Comparison of ENCODE assay signal across 8 cellular contexts in genomic region chr3:32239638-32240550, GRCh38. TPM values are rescaled to one million over a fixed set of nuclear protein-coding genes. Genes with fewer than 3 reads are reported as not detected.
DNase-seq lines count a peak whose midpoint lies in the region; ATAC-seq and TF ChIP-seq lines count a peak whose summit lies in the region.

No MANE protein-coding gene starts in this region.

- peaks cover 21% of the 10 kb centered on the region for H3K27me3 ChIP-seq in osteoblast (ENCODE audit: insufficient read depth, low read length)

- no peaks in the 10 kb centered on the region for H3K4me1 ChIP-seq in osteoblast (ENCODE audit: insufficient read depth, low read length)

- H3K4me3 ChIP-seq in osteoblast (ENCODE audit: insufficient read depth, low read length) = peak overlapping the region; percentile 82

- no peaks in the 10 kb centered on the region for H4K20me1 ChIP-seq in osteoblast (ENCODE audit: insufficient read depth, low read length)

- TF ChIP-seq CTCF in osteoblast (IDR thresholded peaks at IDR 0.05; ENCODE audit: extremely low read depth, low read depth, low read length) = peak; percentile 41

- H3K36me3 ChIP-seq in osteoblast (ENCODE audit: insufficient read depth, low read length) = no peaks in the 10 kb centered on the region

- H3K79me2 ChIP-seq in osteoblast (ENCODE audit: insufficient read depth, low read length) = no peaks in the 10 kb centered on the region

- H3K4me1 Mint-ChIP-seq in activated CD4-positive, alpha-beta T cell treated with anti-CD3 and anti-CD28 coated beads, Interleukin-2, amount 10 ng/mL, durations not matched to agents 24 days and 14 days = peaks cover 20% of the 10 kb centered on the region
- H3K4me1 Mint-ChIP-seq in effector memory CD8-positive, alpha-beta T cell (ENCODE audit: low read depth in 2 of 2) = peaks cover 22 to 25% of the 10 kb centered on the region in 2 donors

- peak overlapping the region; percentile 86 for H3K4me3 Mint-ChIP-seq in activated CD4-positive, alpha-beta T cell treated with anti-CD3 and anti-CD28 coated beads, Interleukin-2, amount 10 ng/mL, durations not matched to agents 24 days and 14 days
- peak overlapping the region; percentile 82 to 83 for H3K4me3 Mint-ChIP-seq in effector memory CD8-positive, alpha-beta T cell

- peak overlapping the region; percentile 75 for H3K27ac Mint-ChIP-seq in activated CD4-positive, alpha-beta T cell treated with anti-CD3 and anti-CD28 coated beads, Interleukin-2, amount 10 ng/mL, durations not matched to agents 24 days and 14 days
- peak overlapping the region in 1 of 2 donors; percentile 54 for H3K27ac Mint-ChIP-seq in effector memory CD8-positive, alpha-beta T cell

- H2AFZ ChIP-seq in osteoblast (ENCODE audit: low read length) = no peak overlapping the region

- peak; percentile 40 for DNase-seq in activated gamma-delta T cell treated with Interleukin-2 at 50 U/mL for 16 hours
- DNase-seq in activated gamma-delta T cell (lab: John Stamatoyannopoulos, UW) = no peak
- DNase-seq in NCI-H1092 treated with DMSO at 0.1 percent for 48 hours (lab: John Stamatoyannopoulos, UW) = peak; percentile 63
- DNase-seq in activated CD4-positive, alpha-beta T cell treated with anti-CD3 and anti-CD28 coated beads, Interleukin-2, amount 10 ng/mL, durations not matched to agents 24 days and 14 days = peak; percentile 82
- DNase-seq in effector memory CD8-positive, alpha-beta T cell = peak; percentile 17 to 21 (median 20)
- DNase-seq in osteoblast (ENCODE audit: insufficient read length, low spot score, missing footprints) = peak; percentile 88
- no peak for DNase-seq in foreskin melanocyte

- H3K27me3 Mint-ChIP-seq in activated CD4-positive, alpha-beta T cell treated with anti-CD3 and anti-CD28 coated beads, Interleukin-2, amount 10 ng/mL, durations not matched to agents 24 days and 14 days = peaks cover 27% of the 10 kb centered on the region
- peaks cover 0 to 7% of the 10 kb centered on the region in 2 donors for H3K27me3 Mint-ChIP-seq in effector memory CD8-positive, alpha-beta T cell

- intact Hi-C loops in activated CD4-positive, alpha-beta T cell treated with anti-CD3 and anti-CD28 coated beads, Interleukin-2, amount 10 ng/mL, durations not matched to agents 24 days and 14 days (cut with micrococcal nuclease) = loop anchor here (5.0 to 10.0 kb wide), 3 partner anchors 57 to 135 kb away; partner anchors contain the start of gene GPD1L

- H3K4me2 ChIP-seq in osteoblast (ENCODE audit: insufficient read depth, low read length) = peak overlapping the region; percentile 80

- H3K36me3 Mint-ChIP-seq in activated CD4-positive, alpha-beta T cell treated with anti-CD3 and anti-CD28 coated beads, Interleukin-2, amount 10 ng/mL, durations not matched to agents 24 days and 14 days (ENCODE audit: low read depth) = peaks cover 9% of the 10 kb centered on the region
- H3K36me3 Mint-ChIP-seq in effector memory CD8-positive, alpha-beta T cell (ENCODE audit: insufficient read depth) = peaks cover 12% of the 10 kb centered on the region

- peaks cover 4% of the 10 kb centered on the region for H3K9me3 ChIP-seq in osteoblast (ENCODE audit: low read depth, low read length)

- no peak overlapping the region for H3K27ac ChIP-seq in osteoblast (ENCODE audit: low read depth, low read length)

- H3K9me3 Mint-ChIP-seq in activated CD4-positive, alpha-beta T cell treated with anti-CD3 and anti-CD28 coated beads, Interleukin-2, amount 10 ng/mL, durations not matched to agents 24 days and 14 days = peaks cover 9% of the 10 kb centered on the region
- no peaks in the 10 kb centered on the region for H3K9me3 Mint-ChIP-seq in effector memory CD8-positive, alpha-beta T cell

- ATAC-seq in effector memory CD8-positive, alpha-beta T cell (replicated peaks) = peak; percentile 57
- no peak for ATAC-seq in GM21737 (IDR thresholded peaks at IDR 0.05; ENCODE audit: unreplicated experiment)

RNA-seq across cellular contexts. Expression of gene CMTM8, which starts 1.4 kb away (rescaled TPM):
- 4.8 and 5.5 TPM in 2 replicates for total RNA-seq in activated CD4-positive, alpha-beta T cell treated with anti-CD3 and anti-CD28 coated beads, Interleukin-2, amount 10 ng/mL, durations not matched to agents 24 days and 14 days
- total RNA-seq in osteoblast = 1.4 and 4.4 TPM in 2 replicates

Comparison
In these comparisons a context has a peak if more than half of its experiments do, and no peak if none do; other contexts are left out.
1. DNase-seq: peak in activated gamma-delta T cell treated with Interleukin-2 at 50 U/mL for 16 hours (single experiment), NCI-H1092 treated with DMSO at 0.1 percent for 48 hours (single experiment), activated CD4-positive, alpha-beta T cell treated with anti-CD3 and anti-CD28 coated beads, Interleukin-2, amount 10 ng/mL, durations not matched to agents 24 days and 14 days (single experiment), effector memory CD8-positive, alpha-beta T cell (3 of 3) and osteoblast (single experiment); none in activated gamma-delta T cell (single experiment) and foreskin melanocyte (single experiment).